In the genomic region with DNA sequence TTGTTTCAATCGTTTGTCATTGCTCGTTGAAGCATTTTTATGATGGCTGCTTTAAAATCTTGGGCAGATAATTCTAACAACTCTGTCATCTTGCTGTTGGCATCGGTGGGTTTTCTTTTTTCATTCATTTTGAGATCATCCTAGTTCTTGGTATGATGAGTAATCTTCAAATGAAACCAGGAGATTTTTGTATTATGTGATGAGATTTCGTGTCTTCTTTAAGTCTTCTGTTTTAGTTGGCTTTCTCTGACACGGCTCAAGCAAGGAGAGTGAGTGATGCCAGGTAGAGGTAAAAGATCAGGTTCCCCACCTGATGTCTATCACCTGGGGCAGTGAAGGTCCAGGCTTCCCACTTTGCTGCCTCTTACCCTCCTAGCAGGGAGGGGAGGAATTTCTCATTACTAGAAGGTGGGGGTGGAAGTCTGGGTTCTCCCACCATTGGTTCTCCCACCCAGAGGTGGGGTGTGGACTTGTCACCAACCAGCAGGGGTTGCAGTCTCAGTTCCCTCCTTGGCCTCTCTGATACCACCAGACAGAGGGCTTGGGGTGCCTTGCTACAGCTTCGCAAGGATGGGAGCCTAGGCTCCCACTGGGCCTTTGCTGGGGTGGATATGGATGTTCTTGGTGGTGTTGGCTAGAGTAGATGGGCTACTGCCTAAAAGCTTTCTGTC, we compare ENCODE assay signal across 17 cellular contexts.
"Had no signal": no experiment of that assay in that cellular context is flagged by ENCODE, and none has a peak within 500 bp of the region (broad histone marks: within the 10 kb centered on the region; RNA-seq: fewer than 3 reads in every experiment).

No MANE protein-coding gene starts in this region.

- H3K9me3 Mint-ChIP-seq: immature natural killer cell; nephron progenitor cell; T-helper 1 cell treated with Interleukin-12 subunit alpha and Interleukin-12 subunit beta and Interleukin-4 antibody, amounts not matched to agents 30 μg/mL and 1 μg/mL, for 36 hours had no signal

- H3K9me3 ChIP-seq: adrenal gland, prostate gland, stomach, testis, upper lobe of right lung had no signal

- H3K36me3 ChIP-seq: adrenal gland, prostate gland, stomach, upper lobe of right lung had no signal

- H3K27ac Mint-ChIP-seq: immature natural killer cell, nephron progenitor cell had no signal

- H3K4me3 Mint-ChIP-seq: immature natural killer cell; nephron progenitor cell; T-helper 1 cell treated with Interleukin-12 subunit alpha and Interleukin-12 subunit beta and Interleukin-4 antibody, amounts not matched to agents 30 μg/mL and 1 μg/mL, for 36 hours had no signal

- H3K27me3 ChIP-seq: adrenal gland, stomach, testis, upper lobe of right lung had no signal

- H3K27ac ChIP-seq: adrenal gland, epithelial cell of prostate, prostate gland, skin epidermis, stomach, testis, upper lobe of right lung had no signal

- ATAC-seq: right cardiac atrium, upper lobe of right lung had no signal

- H3K4me3 ChIP-seq: adrenal gland, prostate gland, skin epidermis, stomach, testis, upper lobe of right lung had no signal

- DNase-seq: activated CD8-positive, alpha-beta memory T cell treated with anti-CD3 and anti-CD28 coated beads for 24 hours; activated naive CD4-positive, alpha-beta T cell; adrenal gland; foreskin melanocyte; immature natural killer cell; nephron progenitor cell; occipital lobe; right cardiac atrium; stimulated activated CD4-positive, alpha-beta T cell treated with anti-CD3 and anti-CD28 coated beads, Interleukin-15, amount 100 ng/mL, for 24 hours; stimulated activated CD4-positive, alpha-beta T cell treated with anti-CD3 and anti-CD28 coated beads, Interleukin-4, amount 100 ng/mL, for 24 hours; stomach; testis; upper lobe of right lung had no signal

- H3K4me1 Mint-ChIP-seq: immature natural killer cell, nephron progenitor cell had no signal

- H3K36me3 Mint-ChIP-seq: immature natural killer cell had no signal
